Comparison of ENCODE assay signal across 22 cellular contexts in genomic region chr21:17828223-17828622, GRCh38. TPM values are rescaled to one million over a fixed set of nuclear protein-coding genes. Genes with fewer than 3 reads are reported as not detected.
DNase-seq lines count a peak whose midpoint lies in the region; FAIRE-seq and TF ChIP-seq lines count a peak whose summit lies in the region.
"Had no signal": no experiment of that assay in that cellular context is flagged by ENCODE, and none has a peak within 500 bp of the region (broad histone marks: within the 10 kb centered on the region; RNA-seq: fewer than 3 reads in every experiment).

No MANE protein-coding gene starts in this region.

- H3K27me3 ChIP-seq in bronchial epithelial cell (ENCODE audit: control insufficient read depth, insufficient read depth, low read length), result no peaks in the 10 kb centered on the region
- H3K27me3 ChIP-seq in CD4-positive, alpha-beta memory T cell (ENCODE audit: insufficient read depth, low read length), result no peaks in the 10 kb centered on the region
- H3K27me3 ChIP-seq: heart right ventricle, vagina had no signal

- no peaks in the 10 kb centered on the region for H3K36me3 ChIP-seq in bronchial epithelial cell (ENCODE audit: control insufficient read depth, insufficient read depth, low read length)
- H3K36me3 ChIP-seq in CD4-positive, alpha-beta memory T cell (ENCODE audit: insufficient read depth, low read length), result no peaks in the 10 kb centered on the region
- H3K36me3 ChIP-seq: heart right ventricle, vagina had no signal

- FAIRE-seq in bronchial epithelial cell (lab: Jason Lieb, UNC), result no peak

- no peaks in the 10 kb centered on the region for H3K9me3 Mint-ChIP-seq in CD4-positive, alpha-beta memory T cell
- H3K9me3 Mint-ChIP-seq: immature natural killer cell had no signal

- no peak overlapping the region for H3K27ac Mint-ChIP-seq in CD4-positive, alpha-beta memory T cell
- H3K27ac Mint-ChIP-seq: immature natural killer cell; naive thymus-derived CD8-positive, alpha-beta T cell had no signal

- no peak overlapping the region for H3K4me3 Mint-ChIP-seq in CD4-positive, alpha-beta memory T cell
- H3K4me3 Mint-ChIP-seq: immature natural killer cell; naive thymus-derived CD8-positive, alpha-beta T cell had no signal

- intact Hi-C loops in CD4-positive, alpha-beta memory T cell (cut with micrococcal nuclease), result no loop called here

- POLR2A ChIA-PET in CD4-positive, alpha-beta memory T cell (lab: Charles Lee; ENCODE audit: partially characterized antibody), result no interaction called here

- CTCF ChIA-PET in CD4-positive, alpha-beta memory T cell (lab: Charles Lee; ENCODE audit: partially characterized antibody), result no interaction called here

- H3K4me3 ChIP-seq in AG10803 (ENCODE audit: low read length) (no peak overlapping the region), bronchial epithelial cell (ENCODE audit: low read depth, low read length) (no peak overlapping the region)
- no peak overlapping the region for H3K4me3 ChIP-seq in CD4-positive, alpha-beta memory T cell (ENCODE audit: low read length in 2 of 2)
- H3K4me3 ChIP-seq: heart right ventricle, lung, skin epidermis, vagina had no signal

- TF ChIP-seq CTCF in AG10803 (conservative IDR thresholded peaks at IDR 0.05; ENCODE audit: low read length) (no peak), bronchial epithelial cell (IDR thresholded peaks at IDR 0.05; ENCODE audit: insufficient read depth, low read length, severe bottlenecking) (no peak)

- H3K27ac ChIP-seq in CD4-positive, alpha-beta memory T cell (ENCODE audit: low read depth, low read length), result no peak overlapping the region
- H3K27ac ChIP-seq: heart right ventricle, skin epidermis, vagina had no signal

- peaks cover 0 to 2% (median 0%) of the 10 kb centered on the region in 4 donors for H3K4me1 Mint-ChIP-seq in CD4-positive, alpha-beta memory T cell
- H3K4me1 Mint-ChIP-seq: immature natural killer cell had no signal

- DNase-seq in AG10803 (ENCODE audit: low read depth), result peak; percentile 79
- DNase-seq in LHCN-M2 (ENCODE audit: low read depth), result peak; percentile 58
- peak; percentile 57 for DNase-seq in bronchial epithelial cell (ENCODE audit: low read depth)
- DNase-seq in kidney tubule cell (ENCODE audit: low spot score), result peak; percentile 46
- no peak for DNase-seq in stimulated activated naive CD4-positive, alpha-beta T cell treated with Interleukin-2 at 50 U/mL for 16 hours (lab: John Stamatoyannopoulos, UW)
- DNase-seq in middle frontal gyrus (ENCODE audit: extremely low spot score, low spot score), result no peak
- no peak for DNase-seq in CD4-positive, alpha-beta memory T cell
- no peak for DNase-seq in cerebellum (ENCODE audit: low spot score)
- DNase-seq: activated CD4-positive, alpha-beta T cell treated with anti-CD3 and anti-CD28 coated beads for 4 hours; activated gamma-delta T cell; amygdala; COR-L47; dermis blood vessel endothelial cell; heart right ventricle; immature natural killer cell; naive thymus-derived CD8-positive, alpha-beta T cell; NCI-H1436 treated with DMSO at 0.1 percent for 48 hours; stimulated activated CD4-positive, alpha-beta T cell treated with anti-CD3 and anti-CD28 coated beads, Interleukin-4, amount 100 ng/mL, for 1 hour; SW 1271 had no signal

- H3K36me3 Mint-ChIP-seq in CD4-positive, alpha-beta memory T cell, result peaks cover 0 to 10% of the 10 kb centered on the region in 2 donors

- no peaks in the 10 kb centered on the region for H3K9me3 ChIP-seq in CD4-positive, alpha-beta memory T cell (ENCODE audit: control insufficient read depth in 1 of 2, low read length in 2 of 2)
- H3K9me3 ChIP-seq: heart right ventricle, vagina had no signal

- H3K27me3 Mint-ChIP-seq in CD4-positive, alpha-beta memory T cell, result no peaks in the 10 kb centered on the region
- H3K27me3 Mint-ChIP-seq: naive thymus-derived CD8-positive, alpha-beta T cell had no signal

- H3K4me1 ChIP-seq in CD4-positive, alpha-beta memory T cell (ENCODE audit: insufficient read depth, low read length), result no peaks in the 10 kb centered on the region
- H3K4me1 ChIP-seq: heart right ventricle, vagina had no signal

RNA-seq across cellular contexts. Expression of gene C21orf91, which starts 9.1 kb away (rescaled TPM):
- total RNA-seq in LHCN-M2 (2014; rRNA removed), result 5.8 and 8.0 TPM in 2 replicates
- polyA plus RNA-seq in LHCN-M2 (2012), result 3.3 TPM
- 6.6 and 11.5 TPM in 2 replicates for total RNA-seq in bronchial epithelial cell
- total RNA-seq in CD4-positive, alpha-beta memory T cell, result 10 to 100 TPM; 80.1 to 80.5 TPM
- polyA plus RNA-seq in CD4-positive, alpha-beta memory T cell, result 10 to 100 TPM; 38.5 to 46.4 TPM
- 16.9 TPM for total RNA-seq in cerebellum

Comparison
In these comparisons a context has a peak if more than half of its experiments do, and no peak if none do; other contexts are left out.
1. DNase-seq: peak in AG10803 (single experiment), LHCN-M2 (single experiment), bronchial epithelial cell (single experiment) and kidney tubule cell (single experiment); none in stimulated activated naive CD4-positive, alpha-beta T cell treated with Interleukin-2 at 50 U/mL for 16 hours (single experiment), middle frontal gyrus (single experiment), CD4-positive, alpha-beta memory T cell (0 of 5) and cerebellum (single experiment).